8 cellular contexts compared by ENCODE assay signal in the genomic region with DNA sequence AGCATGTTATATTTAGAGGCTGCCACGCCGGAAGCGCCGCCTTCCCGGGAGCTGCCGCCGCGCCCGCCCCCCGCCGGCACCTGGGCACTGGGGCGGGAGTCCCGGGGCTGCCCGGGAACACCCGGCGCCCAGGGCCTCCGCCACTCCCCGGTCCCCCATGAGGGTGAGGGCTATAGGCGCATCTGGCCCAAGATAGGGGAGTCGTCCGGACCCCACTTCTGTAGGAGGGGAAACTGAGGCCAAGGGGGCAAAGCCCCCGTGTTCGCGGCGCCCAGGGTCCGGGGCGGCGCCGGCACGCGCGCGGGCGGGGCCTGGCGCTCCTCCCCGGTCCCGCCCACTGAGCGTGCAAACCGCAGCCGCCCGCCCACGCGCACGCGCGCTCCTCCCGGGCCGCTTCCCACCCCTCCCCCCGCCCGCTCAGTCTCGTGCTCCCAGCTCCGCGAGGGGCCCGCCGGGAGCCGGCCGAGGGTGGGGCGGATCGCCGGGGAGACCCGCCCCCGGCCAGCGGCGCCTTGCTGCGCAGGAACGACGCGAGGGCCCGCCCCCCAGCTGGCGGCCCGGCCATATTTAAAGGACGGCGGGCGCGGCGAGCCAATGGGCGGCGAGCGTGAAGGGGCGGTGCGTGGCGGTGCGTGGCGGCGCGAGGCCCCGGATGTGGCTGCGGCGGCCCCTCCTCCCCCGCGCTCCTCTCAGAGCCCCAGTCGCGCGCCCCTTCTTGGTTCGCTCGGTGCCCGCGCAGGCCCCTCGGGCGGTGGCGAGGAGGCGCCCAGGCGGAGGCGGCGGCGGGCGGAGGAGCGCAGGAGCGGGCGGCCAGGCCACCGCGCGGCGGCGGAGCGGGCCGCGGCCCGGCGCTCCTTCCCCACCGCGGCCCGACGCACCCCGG. TPM values are rescaled to one million over a fixed set of nuclear protein-coding genes. Genes with fewer than 3 reads are reported as not detected.
DNase-seq lines count a peak whose midpoint lies in the region; ATAC-seq and TF ChIP-seq lines count a peak whose summit lies in the region.

A gene (plus strand): TSS at position 700 of the 883 bp plus-strand sequence. CDS start 192 bp downstream, outside the sequence.

- peaks cover 3% of the 10 kb centered on the region for H3K36me3 Mint-ChIP-seq in activated naive CD4-positive, alpha-beta T cell treated with anti-CD3 and anti-CD28 coated beads, Interleukin-2, amount 50 U/mL, for 24 hours

- CTCF ChIA-PET in GM10248 (lab: Yijun Ruan, JAX), result interaction anchor here (1.0 to 1.8 kb wide), 3 partner anchors 15 to 111 kb away, joined by 4 to 10 read pairs (median 6); no protein-coding TSS in a partner anchor

- TF ChIP-seq CTCF in GM10248 (IDR thresholded peaks at IDR 0.05; ENCODE audit: control extremely low read depth, extremely low read depth, low read depth, missing control alignments) (no peak), suprapubic skin (IDR thresholded peaks at IDR 0.05) (no peak)

- H3K9me3 Mint-ChIP-seq in activated naive CD4-positive, alpha-beta T cell treated with anti-CD3 and anti-CD28 coated beads, Interleukin-2, amount 50 U/mL, for 24 hours, result no peaks in the 10 kb centered on the region

- WGBS in suprapubic skin, result 0% methylated on average over 19 of the region's 125 CpGs

- DNase-seq in GM10248 (ENCODE audit: extremely low spot score) (peak; percentile 99), NCI-H1092 treated with DMSO at 0.1 percent for 48 hours (lab: John Stamatoyannopoulos, UW) (peak; percentile 97), globus pallidus (ENCODE audit: low spot score) (peak; percentile 97), occipital lobe (lab: John Stamatoyannopoulos, UW) (peak; percentile 94), suprapubic skin (ENCODE audit: low spot score in 2 of 2) (peak; percentile 95 to 96)

- H3K9me3 ChIP-seq in suprapubic skin, result no peaks in the 10 kb centered on the region

- H3K27me3 ChIP-seq in suprapubic skin, result peaks cover 21% of the 10 kb centered on the region

- TF ChIP-seq EP300 in suprapubic skin (IDR thresholded peaks at IDR 0.05), result no peak

- no peaks in the 10 kb centered on the region for H3K27me3 Mint-ChIP-seq in activated naive CD4-positive, alpha-beta T cell treated with anti-CD3 and anti-CD28 coated beads, Interleukin-2, amount 50 U/mL, for 24 hours

- H3K4me1 ChIP-seq in suprapubic skin, result peaks cover 18% of the 10 kb centered on the region

- H3K36me3 ChIP-seq in suprapubic skin, result peaks cover 23% of the 10 kb centered on the region

- TF ChIP-seq POLR2A in suprapubic skin (IDR thresholded peaks at IDR 0.05), result peak in 1 of 2 donors; percentile 41

- peak within 1 kb of the TSS; percentile 91 for H3K27ac ChIP-seq in suprapubic skin

- H3K4me3 Mint-ChIP-seq in activated naive CD4-positive, alpha-beta T cell treated with anti-CD3 and anti-CD28 coated beads, Interleukin-2, amount 50 U/mL, for 24 hours, result peak within 1 kb of the TSS; percentile 91

- ATAC-seq in HG02610 (IDR thresholded peaks at IDR 0.05; ENCODE audit: unreplicated experiment) (peak; percentile 82), SK-N-SH treated with all-trans-retinoic acid at 6 μM for 48 hours (peak; percentile 83)

- peaks cover 66% of the 10 kb centered on the region for H3K4me1 Mint-ChIP-seq in activated naive CD4-positive, alpha-beta T cell treated with anti-CD3 and anti-CD28 coated beads, Interleukin-2, amount 50 U/mL, for 24 hours

- peak within 1 kb of the TSS; percentile 95 for H3K27ac Mint-ChIP-seq in activated naive CD4-positive, alpha-beta T cell treated with anti-CD3 and anti-CD28 coated beads, Interleukin-2, amount 50 U/mL, for 24 hours

- POLR2A ChIA-PET in GM10248 (lab: Yijun Ruan, JAX), result interaction anchor here (0.6 to 2.5 kb wide), 5 partner anchors 12 to 55 kb away, joined by 3 to 36 read pairs (median 4); a partner anchor contains a TSS

- peak within 1 kb of the TSS; percentile 82 for H3K4me3 ChIP-seq in suprapubic skin

TF ChIP-seq in SK-N-SH treated with all-trans-retinoic acid at 6 μM for 48 hours, 23 proteins besides CTCF, POLR2A, EP300 and RAD21:
- TF ChIP-seq CSDC2 (CRISPR knock-in tag; IDR thresholded peaks at IDR 0.05) (no peak), RARB (CRISPR knock-in tag; IDR thresholded peaks at IDR 0.05) (no peak), ZFP3 (CRISPR knock-in tag; IDR thresholded peaks at IDR 0.05) (no peak), TOX (CRISPR knock-in tag; IDR thresholded peaks at IDR 0.05; ENCODE audit: borderline replicate concordance) (no peak), TCF4 (CRISPR knock-in tag; IDR thresholded peaks at IDR 0.05; ENCODE audit: borderline replicate concordance) (no peak), ISL1 (CRISPR knock-in tag; IDR thresholded peaks at IDR 0.05) (no peak), ZFP30 (CRISPR knock-in tag; IDR thresholded peaks at IDR 0.05) (no peak), ZNF70 (CRISPR knock-in tag; IDR thresholded peaks at IDR 0.05) (no peak)
- TF ChIP-seq, protein P1, sequence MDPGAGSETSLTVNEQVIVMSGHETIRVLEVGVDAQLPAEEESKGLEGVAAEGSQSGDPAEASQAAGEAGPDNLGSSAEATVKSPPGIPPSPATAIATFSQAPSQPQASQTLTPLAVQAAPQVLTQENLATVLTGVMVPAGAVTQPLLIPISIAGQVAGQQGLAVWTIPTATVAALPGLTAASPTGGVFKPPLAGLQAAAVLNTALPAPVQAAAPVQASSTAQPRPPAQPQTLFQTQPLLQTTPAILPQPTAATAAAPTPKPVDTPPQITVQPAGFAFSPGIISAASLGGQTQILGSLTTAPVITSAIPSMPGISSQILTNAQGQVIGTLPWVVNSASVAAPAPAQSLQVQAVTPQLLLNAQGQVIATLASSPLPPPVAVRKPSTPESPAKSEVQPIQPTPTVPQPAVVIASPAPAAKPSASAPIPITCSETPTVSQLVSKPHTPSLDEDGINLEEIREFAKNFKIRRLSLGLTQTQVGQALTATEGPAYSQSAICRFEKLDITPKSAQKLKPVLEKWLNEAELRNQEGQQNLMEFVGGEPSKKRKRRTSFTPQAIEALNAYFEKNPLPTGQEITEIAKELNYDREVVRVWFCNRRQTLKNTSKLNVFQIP (CRISPR knock-in tag; IDR thresholded peaks at IDR 0.05; ENCODE audit: borderline replicate concordance, low read depth), result no peak
- TF ChIP-seq, protein P2, sequence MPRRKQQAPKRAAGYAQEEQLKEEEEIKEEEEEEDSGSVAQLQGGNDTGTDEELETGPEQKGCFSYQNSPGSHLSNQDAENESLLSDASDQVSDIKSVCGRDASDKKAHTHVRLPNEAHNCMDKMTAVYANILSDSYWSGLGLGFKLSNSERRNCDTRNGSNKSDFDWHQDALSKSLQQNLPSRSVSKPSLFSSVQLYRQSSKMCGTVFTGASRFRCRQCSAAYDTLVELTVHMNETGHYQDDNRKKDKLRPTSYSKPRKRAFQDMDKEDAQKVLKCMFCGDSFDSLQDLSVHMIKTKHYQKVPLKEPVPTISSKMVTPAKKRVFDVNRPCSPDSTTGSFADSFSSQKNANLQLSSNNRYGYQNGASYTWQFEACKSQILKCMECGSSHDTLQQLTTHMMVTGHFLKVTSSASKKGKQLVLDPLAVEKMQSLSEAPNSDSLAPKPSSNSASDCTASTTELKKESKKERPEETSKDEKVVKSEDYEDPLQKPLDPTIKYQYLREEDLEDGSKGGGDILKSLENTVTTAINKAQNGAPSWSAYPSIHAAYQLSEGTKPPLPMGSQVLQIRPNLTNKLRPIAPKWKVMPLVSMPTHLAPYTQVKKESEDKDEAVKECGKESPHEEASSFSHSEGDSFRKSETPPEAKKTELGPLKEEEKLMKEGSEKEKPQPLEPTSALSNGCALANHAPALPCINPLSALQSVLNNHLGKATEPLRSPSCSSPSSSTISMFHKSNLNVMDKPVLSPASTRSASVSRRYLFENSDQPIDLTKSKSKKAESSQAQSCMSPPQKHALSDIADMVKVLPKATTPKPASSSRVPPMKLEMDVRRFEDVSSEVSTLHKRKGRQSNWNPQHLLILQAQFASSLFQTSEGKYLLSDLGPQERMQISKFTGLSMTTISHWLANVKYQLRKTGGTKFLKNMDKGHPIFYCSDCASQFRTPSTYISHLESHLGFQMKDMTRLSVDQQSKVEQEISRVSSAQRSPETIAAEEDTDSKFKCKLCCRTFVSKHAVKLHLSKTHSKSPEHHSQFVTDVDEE (CRISPR knock-in tag; IDR thresholded peaks at IDR 0.05), result no peak

RNA-seq across cellular contexts. Expression of the gene that starts here (rescaled TPM):
- total RNA-seq in occipital lobe (92.6 TPM), suprapubic skin (10 to 100 TPM; 32.4 to 45.7 (median 37.0) TPM)

Comparison
In these comparisons a context has a peak if more than half of its experiments do, and no peak if none do; other contexts are left out.
1. Peak in every context shown above with its lines: DNase-seq, ATAC-seq, H3K4me3 ChIP-seq and H3K27ac ChIP-seq.